9 cellular contexts compared by ENCODE assay signal in the genomic region with DNA sequence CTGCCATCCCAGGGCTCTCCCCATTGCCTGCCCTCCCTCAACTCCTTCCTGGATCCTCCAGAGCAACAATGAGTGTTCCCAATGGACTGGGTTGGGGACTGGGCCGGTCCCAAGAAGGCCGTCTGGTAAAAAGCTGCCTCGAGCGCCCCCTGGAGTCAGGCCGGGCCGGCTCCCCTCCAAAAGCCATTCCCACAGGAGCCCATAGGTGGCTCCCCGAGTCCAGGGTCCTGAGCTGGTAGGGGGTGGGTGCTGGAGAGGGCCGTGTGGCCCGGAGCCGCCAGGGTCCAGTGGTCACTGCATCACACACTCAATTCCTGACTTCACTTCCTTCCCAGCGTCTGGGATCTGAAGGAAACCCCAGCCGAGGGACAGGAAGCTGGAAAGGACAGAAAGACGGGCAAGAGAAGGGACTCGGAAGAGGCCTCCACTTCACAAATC. TPM values are rescaled to one million over a fixed set of nuclear protein-coding genes. Genes with fewer than 3 reads are reported as not detected.
A peak's percentile ranks its signal among the peaks of the same experiment; 100 is the strongest.
DNase-seq lines count a peak whose midpoint lies in the region; ATAC-seq and TF ChIP-seq lines count a peak whose summit lies in the region.
"Had no signal": no experiment of that assay in that cellular context is flagged by ENCODE, and none has a peak within 500 bp of the region (broad histone marks: within the 10 kb centered on the region; RNA-seq: fewer than 3 reads in every experiment).

No MANE protein-coding gene starts in this region.

- CTCF ChIA-PET in Panc1 (lab: Charles Lee) = interaction anchor here (0.5 to 2.0 kb wide), 16 partner anchors 9 to 1381 kb away, joined by 3 to 15 read pairs (median 4); a partner anchor contains a TSS

- H3K9me3 ChIP-seq in Panc1 (ENCODE audit: control insufficient read depth, insufficient read depth, low read depth, low read length) = no peaks in the 10 kb centered on the region
- H3K9me3 ChIP-seq in fibroblast of lung (ENCODE audit: control insufficient read depth, insufficient read depth, low read depth, low read length) = no peaks in the 10 kb centered on the region
- H3K9me3 ChIP-seq in neural cell (ENCODE audit: low read length) = no peaks in the 10 kb centered on the region

- DNase-seq in COLO829 (ENCODE audit: low spot score) (peak; percentile 85), Panc1 (ENCODE audit: low read depth, low spot score) (no peak), fibroblast of lung (ENCODE audit: low read depth in 2 of 2) (peak; percentile 76 to 84), NCI-H524 treated with DMSO at 0.1 percent for 48 hours (lab: John Stamatoyannopoulos, UW) (no peak)
- peak; percentile 89 for DNase-seq in activated T-cell treated with anti-CD3 and anti-CD28 coated beads, Interleukin-2, amount 50 U/mL, for 48 hours
- peak; percentile 64 for DNase-seq in stimulated activated naive CD4-positive, alpha-beta T cell treated with Interleukin-2 at 50 U/mL for 16 hours (lab: John Stamatoyannopoulos, UW)

- H4K20me1 ChIP-seq in fibroblast of lung (ENCODE audit: control insufficient read depth, extremely low read depth, insufficient read depth, low read length) (no peaks in the 10 kb centered on the region), neural cell (ENCODE audit: insufficient read depth) (no peaks in the 10 kb centered on the region)

- peak; percentile 100 for TF ChIP-seq CTCF in Panc1 (IDR thresholded peaks at IDR 0.05)
- TF ChIP-seq CTCF in fibroblast of lung (conservative IDR thresholded peaks at IDR 0.05 in 1 of 2, IDR thresholded peaks at IDR 0.05 in 1 of 2; ENCODE audit: low read depth in 1 of 2, low read length in 2 of 2) = peak; percentile 96 to 100
- peak; percentile 37 for TF ChIP-seq CTCF in neural cell (IDR thresholded peaks at IDR 0.05; ENCODE audit: poor library complexity, severe bottlenecking)

- TSS peak; percentile 19 for BruUV-seq in Panc1 (replicated peaks; lab: Mats Ljungman, UMichigan)

- in situ Hi-C loops in Panc1 (cut with HindIII; ENCODE audit: low pct_unique_long_range_greater_than_20kb, low sequenced_read_pairs) = no loop called here

- ATAC-seq in HG02642 (IDR thresholded peaks at IDR 0.05; ENCODE audit: poor library complexity, unreplicated experiment) = peak; percentile 75
- peak; percentile 85 for ATAC-seq in Panc1

- H3K27ac ChIP-seq in Panc1 (ENCODE audit: low read length) (peak overlapping the region; percentile 75), fibroblast of lung (ENCODE audit: insufficient read depth, low read length) (peak overlapping the region; percentile 76), neural cell (ENCODE audit: low read length) (no peak overlapping the region)

- H3K9ac ChIP-seq in fibroblast of lung (ENCODE audit: insufficient read depth, low read length) (peak overlapping the region; percentile 28), neural cell (ENCODE audit: low read length) (no peak overlapping the region)

- H3K79me2 ChIP-seq in fibroblast of lung (ENCODE audit: control insufficient read depth, insufficient read depth, low read length) (no peaks in the 10 kb centered on the region), neural cell (replicated peaks; ENCODE audit: insufficient read depth, low read length) (no peaks in the 10 kb centered on the region)

- TF ChIP-seq EP300 in neural cell (conservative IDR thresholded peaks at IDR 0.05; ENCODE audit: poor library complexity, severe bottlenecking) = no peak

- H3K4me2 ChIP-seq in fibroblast of lung (ENCODE audit: extremely low read depth, insufficient read depth, low read length) = peak overlapping the region; percentile 60
- H3K4me2 ChIP-seq in neural cell (ENCODE audit: low read length) = no peak overlapping the region

- intact Hi-C loops in Panc1 (cut with micrococcal nuclease; ENCODE audit: unreplicated experiment) = loop anchor here (5.0 kb wide), 1 partner anchor 39 kb away; no protein-coding TSS in a partner anchor

- POLR2A ChIA-PET in Panc1 (lab: Charles Lee) = no interaction called here

- peaks cover 2% of the 10 kb centered on the region; the same call in 1 of the 2 replicates for H3K36me3 ChIP-seq in Panc1 (ENCODE audit: control insufficient read depth, insufficient read depth, low read length)
- peaks cover 9% of the 10 kb centered on the region for H3K36me3 ChIP-seq in fibroblast of lung (ENCODE audit: control insufficient read depth, insufficient read depth, low read length)
- H3K36me3 ChIP-seq in neural cell (ENCODE audit: insufficient read depth, low read length) = no peaks in the 10 kb centered on the region

- H3K4me3 ChIP-seq in Panc1 (ENCODE audit: low read depth in 2 of 2, low read length in 2 of 2) = no peak overlapping the region
- H3K4me3 ChIP-seq in fibroblast of lung (replicated peaks in 1 of 4; ENCODE audit: control extremely low read depth in 1 of 4, insufficient read depth in 1 of 4, low read depth in 3 of 4, low read length in 4 of 4) = peak overlapping the region in 1 of 4 experiments; percentile 20
- no peak overlapping the region for H3K4me3 ChIP-seq in neural cell (ENCODE audit: low read length)

- H3K4me1 ChIP-seq in Panc1 (ENCODE audit: control insufficient read depth, insufficient read depth, low read length) (peaks cover 30% of the 10 kb centered on the region), fibroblast of lung (ENCODE audit: control insufficient read depth, extremely low read depth, insufficient read depth, low read length) (peaks cover 5% of the 10 kb centered on the region)

- H2AFZ ChIP-seq in fibroblast of lung (ENCODE audit: low read length) (peak overlapping the region; percentile 57), neural cell (ENCODE audit: low read depth, low read length) (no peak overlapping the region)

- H3K9me2 ChIP-seq in neural cell (ENCODE audit: insufficient read depth, low read length) = no peaks in the 10 kb centered on the region

- H3F3A ChIP-seq in neural cell (ENCODE audit: insufficient read depth, low read length, poor library complexity, severe bottlenecking) = no peaks in the 10 kb centered on the region

- no peak for TF ChIP-seq RAD21 in neural cell (conservative IDR thresholded peaks at IDR 0.05)

- H3K27me3 ChIP-seq in Panc1 (ENCODE audit: control insufficient read depth, insufficient read depth, low read length) (no peaks in the 10 kb centered on the region), fibroblast of lung (ENCODE audit: control insufficient read depth, insufficient read depth, low read length) (no peaks in the 10 kb centered on the region), neural cell (ENCODE audit: insufficient read depth, low read depth, low read length) (no peaks in the 10 kb centered on the region)

TF ChIP-seq in neural cell, 6 proteins besides CTCF, POLR2A, EP300 and RAD21:
- no peak for TF ChIP-seq TAF1 (IDR thresholded peaks at IDR 0.05; ENCODE audit: low read depth)
- TF ChIP-seq EZH2 (IDR thresholded peaks at IDR 0.05; ENCODE audit: borderline replicate concordance, insufficient read depth, low read length, poor library complexity, severe bottlenecking) = no peak
- no peak for TF ChIP-seq SMC3 (conservative IDR thresholded peaks at IDR 0.05; ENCODE audit: poor library complexity)
- no peak for TF ChIP-seq POLR2AphosphoS5 (IDR thresholded peaks at IDR 0.05)
- TF ChIP-seq MXI1 (conservative IDR thresholded peaks at IDR 0.05; ENCODE audit: poor library complexity, severe bottlenecking) = no peak
- TF ChIP-seq, protein P1, sequence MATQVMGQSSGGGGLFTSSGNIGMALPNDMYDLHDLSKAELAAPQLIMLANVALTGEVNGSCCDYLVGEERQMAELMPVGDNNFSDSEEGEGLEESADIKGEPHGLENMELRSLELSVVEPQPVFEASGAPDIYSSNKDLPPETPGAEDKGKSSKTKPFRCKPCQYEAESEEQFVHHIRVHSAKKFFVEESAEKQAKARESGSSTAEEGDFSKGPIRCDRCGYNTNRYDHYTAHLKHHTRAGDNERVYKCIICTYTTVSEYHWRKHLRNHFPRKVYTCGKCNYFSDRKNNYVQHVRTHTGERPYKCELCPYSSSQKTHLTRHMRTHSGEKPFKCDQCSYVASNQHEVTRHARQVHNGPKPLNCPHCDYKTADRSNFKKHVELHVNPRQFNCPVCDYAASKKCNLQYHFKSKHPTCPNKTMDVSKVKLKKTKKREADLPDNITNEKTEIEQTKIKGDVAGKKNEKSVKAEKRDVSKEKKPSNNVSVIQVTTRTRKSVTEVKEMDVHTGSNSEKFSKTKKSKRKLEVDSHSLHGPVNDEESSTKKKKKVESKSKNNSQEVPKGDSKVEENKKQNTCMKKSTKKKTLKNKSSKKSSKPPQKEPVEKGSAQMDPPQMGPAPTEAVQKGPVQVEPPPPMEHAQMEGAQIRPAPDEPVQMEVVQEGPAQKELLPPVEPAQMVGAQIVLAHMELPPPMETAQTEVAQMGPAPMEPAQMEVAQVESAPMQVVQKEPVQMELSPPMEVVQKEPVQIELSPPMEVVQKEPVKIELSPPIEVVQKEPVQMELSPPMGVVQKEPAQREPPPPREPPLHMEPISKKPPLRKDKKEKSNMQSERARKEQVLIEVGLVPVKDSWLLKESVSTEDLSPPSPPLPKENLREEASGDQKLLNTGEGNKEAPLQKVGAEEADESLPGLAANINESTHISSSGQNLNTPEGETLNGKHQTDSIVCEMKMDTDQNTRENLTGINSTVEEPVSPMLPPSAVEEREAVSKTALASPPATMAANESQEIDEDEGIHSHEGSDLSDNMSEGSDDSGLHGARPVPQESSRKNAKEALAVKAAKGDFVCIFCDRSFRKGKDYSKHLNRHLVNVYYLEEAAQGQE (IDR thresholded peaks at IDR 0.05; ENCODE audit: borderline replicate concordance) = no peak

RNA-seq across cellular contexts. Expression of a gene that starts 10.7 kb away (rescaled TPM):
- total RNA-seq in Panc1 (2021; ENCODE audit: unreplicated experiment) (21.7 TPM), fibroblast of lung (6.9 and 11.9 TPM in 2 replicates)
- 41.3 TPM for polyA plus RNA-seq in Panc1 (2012; ENCODE audit: insufficient read length)
- polyA plus RNA-seq in fibroblast of lung (6.9 and 8.3 TPM in 2 replicates), neural cell (8.1 and 11.0 TPM in 2 replicates)
- polyA plus RNA-seq in fibroblast of lung (2012) = 11.6 and 12.9 TPM in 2 replicates
- polyA minus RNA-seq in fibroblast of lung (ENCODE audit: low replicate concordance) (19.6 and 20.0 TPM in 2 replicates), neural cell (9.0 and 12.9 TPM in 2 replicates)

RNA-seq across cellular contexts. Expression of a gene that starts 43.4 kb away (rescaled TPM):
- 59.4 TPM for total RNA-seq in Panc1 (2021; ENCODE audit: unreplicated experiment)
- polyA plus RNA-seq in Panc1 (2012; ENCODE audit: insufficient read length) = 53.4 TPM
- 5.6 and 5.8 TPM in 2 replicates for total RNA-seq in fibroblast of lung
- 7.3 and 10.4 TPM in 2 replicates for polyA plus RNA-seq in fibroblast of lung
- 7.1 and 8.5 TPM in 2 replicates for polyA plus RNA-seq in fibroblast of lung (2012)
- polyA minus RNA-seq in fibroblast of lung (ENCODE audit: low replicate concordance) = 18.6 and 27.1 TPM in 2 replicates
- 2.6 and 4.6 TPM in 2 replicates for polyA plus RNA-seq in neural cell
- 8.9 and 10.2 TPM in 2 replicates for polyA minus RNA-seq in neural cell

RNA-seq across cellular contexts. Expression of a gene that starts 53.6 kb away (rescaled TPM):
- total RNA-seq in Panc1 (2021; ENCODE audit: unreplicated experiment) (not detected), fibroblast of lung (not detected in 2 replicates)
- polyA plus RNA-seq in Panc1 (2012; ENCODE audit: insufficient read length) = not detected
- polyA plus RNA-seq in fibroblast of lung (not detected in 2 replicates), neural cell (not detected in 2 replicates)
- polyA plus RNA-seq in fibroblast of lung (2012) = not detected in 2 replicates
- polyA minus RNA-seq in fibroblast of lung (ENCODE audit: low replicate concordance) (not detected in 2 replicates), neural cell (not detected in 2 replicates)
- total RNA-seq: T-helper 1 cell treated with Interleukin-12 subunit alpha and Interleukin-12 subunit beta and Interleukin-4 antibody, amounts not matched to agents 30 ng/mL and 1 ng/mL, for 36 hours had no signal

Comparison
In these comparisons a context has a peak if more than half of its experiments do, and no peak if none do; other contexts are left out.
1. DNase-seq: peak in COLO829 (single experiment), activated T-cell treated with anti-CD3 and anti-CD28 coated beads, Interleukin-2, amount 50 U/mL, for 48 hours (2 of 2), fibroblast of lung (2 of 2) and stimulated activated naive CD4-positive, alpha-beta T cell treated with Interleukin-2 at 50 U/mL for 16 hours (single experiment); none in Panc1 (single experiment) and NCI-H524 treated with DMSO at 0.1 percent for 48 hours (single experiment).
2. CTCF ChIP-seq: peak in every context shown above with its lines; median percentile 100 in Panc1; 98 in fibroblast of lung; 37 in neural cell.